Comparison of ENCODE assay signal across 12 cellular contexts in the genomic region with DNA sequence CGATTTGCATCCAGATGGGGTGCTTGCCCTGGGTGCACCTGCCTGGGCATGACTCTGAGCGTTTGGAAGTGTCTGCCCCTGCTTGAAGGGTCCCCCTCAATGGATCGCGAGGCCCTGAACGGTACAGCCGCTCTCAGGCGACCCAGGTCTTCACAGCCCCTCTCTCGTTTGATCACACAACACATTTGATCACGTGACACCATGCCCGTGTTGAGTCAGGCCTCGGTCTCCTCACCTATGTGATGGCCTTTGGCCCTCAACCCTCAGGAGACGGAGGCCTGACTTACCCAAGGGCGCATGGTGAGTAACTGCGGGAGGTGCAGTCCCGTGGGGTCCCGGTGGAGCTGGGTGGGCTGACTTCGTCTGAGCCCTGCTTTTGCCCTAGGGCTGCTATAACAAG. TPM values are rescaled to one million over a fixed set of nuclear protein-coding genes. Genes with fewer than 3 reads are reported as not detected.
DNase-seq lines count a peak whose midpoint lies in the region; ATAC-seq, FAIRE-seq and TF ChIP-seq lines count a peak whose summit lies in the region.
"Had no signal": no experiment of that assay in that cellular context is flagged by ENCODE, and none has a peak within 500 bp of the region (broad histone marks: within the 10 kb centered on the region; RNA-seq: fewer than 3 reads in every experiment).

No MANE protein-coding gene starts in this region.

- DNase-seq in CD4-positive, alpha-beta T cell: no peak
- DNase-seq in SK-N-MC (ENCODE audit: low read depth, low spot score) (no peak), keratinocyte (ENCODE audit: low read depth, low spot score) (no peak), SHP77 treated with DMSO at 0.1 percent for 48 hours (lab: John Stamatoyannopoulos, UW) (no peak), osteoblast (ENCODE audit: insufficient read length, low spot score, missing footprints) (no peak)
- DNase-seq: Caco-2, DMS153, GOT3, Kasumi-1, MM.1S, NCI-H1092 treated with DMSO at 0.1 percent for 48 hours, NCI-H510A treated with DMSO at 0.1 percent for 48 hours had no signal

- ATAC-seq in CD4-positive, alpha-beta T cell (ENCODE audit: poor library complexity): no peak

- no peaks in the 10 kb centered on the region for H3K27me3 ChIP-seq in CD4-positive, alpha-beta T cell (ENCODE audit: control insufficient read depth, insufficient read depth, low read length)
- H3K27me3 ChIP-seq in keratinocyte (ENCODE audit: control insufficient read depth, extremely low read depth, insufficient read depth, low read length) (no peaks in the 10 kb centered on the region), osteoblast (ENCODE audit: insufficient read depth, low read length) (no peaks in the 10 kb centered on the region)

- dilution Hi-C loops in keratinocyte (cut with MboI; ENCODE audit: extremely low pct_ligation_motif_present, low sequenced_read_pairs): no loop called here

- POLR2A ChIA-PET in CD4-positive, alpha-beta T cell (lab: Charles Lee): no interaction called here

- H3K36me3 Mint-ChIP-seq in CD4-positive, alpha-beta T cell (ENCODE audit: low read depth): peaks cover 6% of the 10 kb centered on the region

- no peak overlapping the region for H3K27ac Mint-ChIP-seq in CD4-positive, alpha-beta T cell

- TF ChIP-seq CTCF in CD4-positive, alpha-beta T cell (IDR thresholded peaks at IDR 0.05): no peak
- TF ChIP-seq CTCF in keratinocyte (optimal IDR thresholded peaks at IDR 0.05 in 1 of 3, IDR thresholded peaks at IDR 0.05 in 1 of 3, conservative IDR thresholded peaks at IDR 0.05 in 1 of 3; ENCODE audit: extremely low read depth in 1 of 3, insufficient read depth in 2 of 3, low read length in 3 of 3): no peak
- no peak for TF ChIP-seq CTCF in osteoblast (IDR thresholded peaks at IDR 0.05; ENCODE audit: extremely low read depth, low read depth, low read length)

- H2AFZ ChIP-seq in keratinocyte (ENCODE audit: control insufficient read depth, low read length) (no peak overlapping the region), osteoblast (ENCODE audit: low read length) (no peak overlapping the region)

- peaks cover 9% of the 10 kb centered on the region for H4K20me1 ChIP-seq in keratinocyte (ENCODE audit: control insufficient read depth, extremely low read depth, insufficient read depth, low read length)
- H4K20me1 ChIP-seq in osteoblast (ENCODE audit: insufficient read depth, low read length): peaks cover 15% of the 10 kb centered on the region

- CTCF ChIA-PET in CD4-positive, alpha-beta T cell (lab: Charles Lee): no interaction called here

- H3K27ac ChIP-seq in CD4-positive, alpha-beta T cell (ENCODE audit: low read depth, low read length): no peak overlapping the region
- peak overlapping the region; percentile 50; the same call in 1 of the 2 replicates for H3K27ac ChIP-seq in SK-N-MC
- no peak overlapping the region for H3K27ac ChIP-seq in keratinocyte (ENCODE audit: control insufficient read depth, insufficient read depth, low read length)
- no peak overlapping the region for H3K27ac ChIP-seq in osteoblast (ENCODE audit: low read depth, low read length)

- H3K4me3 Mint-ChIP-seq in CD4-positive, alpha-beta T cell: peak overlapping the region; percentile 51

- H3K4me3 ChIP-seq in SK-N-MC (no peak overlapping the region), keratinocyte (ENCODE audit: control insufficient read depth in 2 of 3, extremely low read depth in 1 of 3, insufficient read depth in 2 of 3, low read depth in 1 of 3, low read length in 3 of 3) (no peak overlapping the region), osteoblast (ENCODE audit: insufficient read depth, low read length) (no peak overlapping the region)

- H3K9me3 Mint-ChIP-seq in CD4-positive, alpha-beta T cell: no peaks in the 10 kb centered on the region

- FAIRE-seq in keratinocyte (lab: Jason Lieb, UNC): no peak

- H3K4me1 Mint-ChIP-seq in CD4-positive, alpha-beta T cell (ENCODE audit: low read depth): peaks cover 8% of the 10 kb centered on the region

- no peaks in the 10 kb centered on the region for H3K36me3 ChIP-seq in SK-N-MC (ENCODE audit: insufficient read depth, low read length)
- peaks cover 0 to 3% of the 10 kb centered on the region in 2 experiments for H3K36me3 ChIP-seq in keratinocyte (ENCODE audit: control insufficient read depth in 2 of 2, extremely low read depth in 1 of 2, insufficient read depth in 2 of 2, low read length in 2 of 2)
- no peaks in the 10 kb centered on the region for H3K36me3 ChIP-seq in osteoblast (ENCODE audit: insufficient read depth, low read length)

- no peaks in the 10 kb centered on the region for H3K9me1 ChIP-seq in keratinocyte (ENCODE audit: control insufficient read depth, extremely low read depth, insufficient read depth, low read length)

- intact Hi-C loops in CD4-positive, alpha-beta T cell (cut with DNase I, micrococcal nuclease): loop anchor here in 1 of 2 experiments (5.0 to 10.0 kb wide), 3 partner anchors 92 to 1710 kb away; a partner anchor contains a TSS

- no peaks in the 10 kb centered on the region for H3K9me3 ChIP-seq in CD4-positive, alpha-beta T cell (ENCODE audit: control insufficient read depth, low read length)
- no peaks in the 10 kb centered on the region for H3K9me3 ChIP-seq in SK-N-MC (ENCODE audit: low read depth, low read length)
- no peaks in the 10 kb centered on the region for H3K9me3 ChIP-seq in keratinocyte (ENCODE audit: control insufficient read depth, low read depth, low read length)
- no peaks in the 10 kb centered on the region for H3K9me3 ChIP-seq in osteoblast (ENCODE audit: low read depth, low read length)
- H3K9me3 ChIP-seq: Caco-2 had no signal

- H3K4me1 ChIP-seq in keratinocyte (ENCODE audit: control insufficient read depth, extremely low read depth, insufficient read depth, low read length) (peaks cover 25% of the 10 kb centered on the region), osteoblast (ENCODE audit: insufficient read depth, low read length) (peaks cover 24% of the 10 kb centered on the region)

- peak overlapping the region; percentile 45 for H3K4me2 ChIP-seq in keratinocyte (ENCODE audit: control insufficient read depth, extremely low read depth, insufficient read depth, low read depth, low read length)
- no peak overlapping the region for H3K4me2 ChIP-seq in osteoblast (ENCODE audit: insufficient read depth, low read length)

- H3K9ac ChIP-seq in SK-N-MC (ENCODE audit: insufficient read length): peak overlapping the region; percentile 37
- H3K9ac ChIP-seq in keratinocyte (ENCODE audit: control insufficient read depth, extremely low read depth, insufficient read depth, low read length): no peak overlapping the region

- H3K79me2 ChIP-seq in keratinocyte (ENCODE audit: control insufficient read depth, insufficient read depth, low read length) (peaks cover 19% of the 10 kb centered on the region), osteoblast (ENCODE audit: insufficient read depth, low read length) (peaks cover 20% of the 10 kb centered on the region)

- H3K27me3 Mint-ChIP-seq in CD4-positive, alpha-beta T cell: no peaks in the 10 kb centered on the region

RNA-seq across cellular contexts. Expression of a gene that starts 3.0 kb away (rescaled TPM):
- 10 to 100 TPM; 28.5 to 29.3 TPM for total RNA-seq in CD4-positive, alpha-beta T cell
- polyA plus RNA-seq in keratinocyte: 16.3 to 23.8 TPM (median 23.7 TPM) in 3 replicates
- 4.8 TPM for polyA plus RNA-seq in keratinocyte (2011; ENCODE audit: low read depth)
- 14.1 and 23.7 TPM in 2 replicates for polyA plus RNA-seq in keratinocyte (2011; cell fraction: cytosol; rRNA removed)
- polyA plus RNA-seq in keratinocyte (2011; cell fraction: nucleus; rRNA removed): 34.6 and 40.3 TPM in 2 replicates
- 14.0 and 19.5 TPM in 2 replicates for polyA plus RNA-seq in keratinocyte (2012; ENCODE audit: low replicate concordance)
- 8.5 to 19.0 TPM (median 12.4 TPM) in 3 replicates for polyA minus RNA-seq in keratinocyte
- 21.7 TPM for polyA minus RNA-seq in keratinocyte (2011; cell fraction: cytosol; rRNA and poly(A)+ RNA removed)
- 14.7 and 15.3 TPM in 2 replicates for polyA minus RNA-seq in keratinocyte (2011; cell fraction: nucleus; rRNA and poly(A)+ RNA removed)
- 21.0 and 23.9 TPM in 2 replicates for total RNA-seq in osteoblast

RNA-seq across cellular contexts. Expression of a gene that starts 18.9 kb away (rescaled TPM):
- total RNA-seq in CD4-positive, alpha-beta T cell: 10 to 100 TPM; 50.7 to 52.5 TPM
- polyA plus RNA-seq in keratinocyte: 46.0 to 50.2 TPM (median 48.2 TPM) in 3 replicates
- polyA plus RNA-seq in keratinocyte (2011; ENCODE audit: low read depth): 24.6 TPM
- 23.5 and 36.4 TPM in 2 replicates for polyA plus RNA-seq in keratinocyte (2011; cell fraction: cytosol; rRNA removed)
- polyA plus RNA-seq in keratinocyte (2011; cell fraction: nucleus; rRNA removed): 22.0 and 23.8 TPM in 2 replicates
- 30.8 and 52.5 TPM in 2 replicates for polyA plus RNA-seq in keratinocyte (2012; ENCODE audit: low replicate concordance)
- 20.3 to 35.7 TPM (median 22.6 TPM) in 3 replicates for polyA minus RNA-seq in keratinocyte
- polyA minus RNA-seq in keratinocyte (2011; cell fraction: cytosol; rRNA and poly(A)+ RNA removed): 24.0 TPM
- 7.8 and 9.3 TPM in 2 replicates for polyA minus RNA-seq in keratinocyte (2011; cell fraction: nucleus; rRNA and poly(A)+ RNA removed)
- total RNA-seq in osteoblast: 26.4 and 28.6 TPM in 2 replicates

RNA-seq across cellular contexts. Expression of a gene that starts 20.5 kb away (rescaled TPM):
- total RNA-seq in CD4-positive, alpha-beta T cell: not detected
- polyA plus RNA-seq in keratinocyte: 0.06 to 0.19 TPM in 2 of 3 replicates, not detected in the other
- polyA plus RNA-seq in keratinocyte (2011; ENCODE audit: low read depth): not detected
- polyA plus RNA-seq in keratinocyte (2011; cell fraction: cytosol; rRNA removed): 0.05 and 0.14 TPM in 2 replicates
- not detected in 2 replicates for polyA plus RNA-seq in keratinocyte (2011; cell fraction: nucleus; rRNA removed)
- polyA plus RNA-seq in keratinocyte (2012; ENCODE audit: low replicate concordance): not detected in 2 replicates
- polyA minus RNA-seq in keratinocyte: not detected in 3 replicates
- not detected for polyA minus RNA-seq in keratinocyte (2011; cell fraction: cytosol; rRNA and poly(A)+ RNA removed)
- not detected in 2 replicates for polyA minus RNA-seq in keratinocyte (2011; cell fraction: nucleus; rRNA and poly(A)+ RNA removed)
- 27.5 and 34.8 TPM in 2 replicates for total RNA-seq in osteoblast
- total RNA-seq: Caco-2 had no signal

RNA-seq across cellular contexts. Expression of a gene that starts 24.0 kb away (rescaled TPM):
- total RNA-seq in CD4-positive, alpha-beta T cell: not detected
- not detected in 3 replicates for polyA plus RNA-seq in keratinocyte
- polyA plus RNA-seq in keratinocyte (2011; ENCODE audit: low read depth): not detected
- polyA plus RNA-seq in keratinocyte (2011; cell fraction: cytosol; rRNA removed): not detected in 2 replicates
- not detected in 2 replicates for polyA plus RNA-seq in keratinocyte (2011; cell fraction: nucleus; rRNA removed)
- not detected in 2 replicates for polyA plus RNA-seq in keratinocyte (2012; ENCODE audit: low replicate concordance)
- not detected in 3 replicates for polyA minus RNA-seq in keratinocyte
- not detected for polyA minus RNA-seq in keratinocyte (2011; cell fraction: cytosol; rRNA and poly(A)+ RNA removed)
- polyA minus RNA-seq in keratinocyte (2011; cell fraction: nucleus; rRNA and poly(A)+ RNA removed): not detected in 2 replicates
- total RNA-seq in osteoblast: under 0.01 and 0.36 TPM in 2 replicates
- total RNA-seq: Caco-2 had no signal

Comparison
In these comparisons a context has a peak if more than half of its experiments do, and no peak if none do; other contexts are left out.
1. RNA of a gene that starts 20.5 kb away (total RNA-seq): 27.5 to 34.8 TPM in osteoblast; not detected in CD4-positive, alpha-beta T cell; every median in the first group is over 10 times any median in the second.